In the genomic region with DNA sequence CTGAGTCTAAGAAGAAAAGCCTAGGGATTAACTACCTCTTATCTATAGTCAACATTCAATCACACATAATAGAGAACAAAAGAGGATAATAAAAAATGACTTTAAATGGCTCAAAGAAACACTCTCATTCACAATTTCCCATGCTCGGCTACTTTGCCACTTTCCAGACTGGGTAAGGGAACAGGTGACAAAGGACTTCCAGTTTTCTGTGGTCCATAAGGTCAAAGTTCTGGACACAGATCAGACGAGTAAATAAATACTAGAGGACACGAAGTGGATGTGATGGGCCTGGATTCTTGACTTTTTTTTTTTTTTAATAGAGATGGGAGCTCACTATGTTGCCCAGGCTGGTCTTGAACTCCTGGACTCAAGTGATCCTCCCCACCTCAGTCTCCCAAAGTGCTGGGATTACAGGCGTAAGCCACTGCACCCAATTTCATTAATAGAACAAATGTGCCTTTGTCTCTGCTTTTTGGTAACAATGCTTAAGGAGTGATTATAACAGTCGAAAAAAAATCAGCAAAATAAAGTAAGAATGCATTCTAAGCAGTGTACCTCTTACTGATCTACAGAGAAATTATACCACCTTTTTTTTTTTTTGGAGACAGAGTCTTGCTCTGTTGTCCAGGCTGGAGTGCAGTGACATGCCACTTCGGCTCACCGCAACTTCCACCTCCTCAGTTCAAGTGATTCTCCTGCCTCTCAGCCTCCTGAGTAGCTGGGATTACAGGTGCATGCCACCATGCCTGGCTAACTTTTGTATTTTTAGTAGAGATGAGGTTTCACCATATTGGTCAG, we compare ENCODE assay signal across 1 cellular context.
TF ChIP-seq lines count a peak whose summit lies in the region.

No MANE protein-coding gene starts in this region.

TF ChIP-seq in HepG2, 621 proteins besides CTCF, POLR2A, EP300 and RAD21 (continued from another document and continues in another):
- peak; percentile 61; the same call in 1 of the 2 replicates for TF ChIP-seq AHDC1 (CRISPR knock-in tag; IDR thresholded peaks at IDR 0.05; ENCODE audit: borderline replicate concordance)
- TF ChIP-seq, protein P1, sequence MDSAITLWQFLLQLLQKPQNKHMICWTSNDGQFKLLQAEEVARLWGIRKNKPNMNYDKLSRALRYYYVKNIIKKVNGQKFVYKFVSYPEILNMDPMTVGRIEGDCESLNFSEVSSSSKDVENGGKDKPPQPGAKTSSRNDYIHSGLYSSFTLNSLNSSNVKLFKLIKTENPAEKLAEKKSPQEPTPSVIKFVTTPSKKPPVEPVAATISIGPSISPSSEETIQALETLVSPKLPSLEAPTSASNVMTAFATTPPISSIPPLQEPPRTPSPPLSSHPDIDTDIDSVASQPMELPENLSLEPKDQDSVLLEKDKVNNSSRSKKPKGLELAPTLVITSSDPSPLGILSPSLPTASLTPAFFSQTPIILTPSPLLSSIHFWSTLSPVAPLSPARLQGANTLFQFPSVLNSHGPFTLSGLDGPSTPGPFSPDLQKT (CRISPR knock-in tag; IDR thresholded peaks at IDR 0.05; ENCODE audit: borderline replicate concordance): no peak
- TF ChIP-seq ZSCAN29 (CRISPR knock-in tag; conservative IDR thresholded peaks at IDR 0.05): no peak
- TF ChIP-seq, protein P2, sequence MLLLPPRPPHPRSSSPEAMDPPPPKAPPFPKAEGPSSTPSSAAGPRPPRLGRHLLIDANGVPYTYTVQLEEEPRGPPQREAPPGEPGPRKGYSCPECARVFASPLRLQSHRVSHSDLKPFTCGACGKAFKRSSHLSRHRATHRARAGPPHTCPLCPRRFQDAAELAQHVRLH (CRISPR knock-in tag; IDR thresholded peaks at IDR 0.05; ENCODE audit: borderline replicate concordance, low read depth): no peak
- no peak for TF ChIP-seq ZFAT (CRISPR knock-in tag; conservative IDR thresholded peaks at IDR 0.05)
- TF ChIP-seq MAZ (IDR thresholded peaks at IDR 0.05; ENCODE audit: borderline replicate concordance, low read depth, low read length): no peak
- no peak for TF ChIP-seq MAZ (CRISPR knock-in tag; IDR thresholded peaks at IDR 0.05; ENCODE audit: low read depth)
- TF ChIP-seq, protein P3, sequence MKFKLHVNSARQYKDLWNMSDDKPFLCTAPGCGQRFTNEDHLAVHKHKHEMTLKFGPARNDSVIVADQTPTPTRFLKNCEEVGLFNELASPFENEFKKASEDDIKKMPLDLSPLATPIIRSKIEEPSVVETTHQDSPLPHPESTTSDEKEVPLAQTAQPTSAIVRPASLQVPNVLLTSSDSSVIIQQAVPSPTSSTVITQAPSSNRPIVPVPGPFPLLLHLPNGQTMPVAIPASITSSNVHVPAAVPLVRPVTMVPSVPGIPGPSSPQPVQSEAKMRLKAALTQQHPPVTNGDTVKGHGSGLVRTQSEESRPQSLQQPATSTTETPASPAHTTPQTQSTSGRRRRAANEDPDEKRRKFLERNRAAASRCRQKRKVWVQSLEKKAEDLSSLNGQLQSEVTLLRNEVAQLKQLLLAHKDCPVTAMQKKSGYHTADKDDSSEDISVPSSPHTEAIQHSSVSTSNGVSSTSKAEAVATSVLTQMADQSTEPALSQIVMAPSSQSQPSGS (CRISPR knock-in tag; IDR thresholded peaks at IDR 0.05): no peak
- TF ChIP-seq MED1 (CRISPR knock-in tag; IDR thresholded peaks at IDR 0.05): peak; percentile 29; the same call in 1 of the 2 replicates
- TF ChIP-seq SMARCE1 (IDR thresholded peaks at IDR 0.05; ENCODE audit: borderline replicate concordance): no peak
- TF ChIP-seq ZUFSP (CRISPR knock-in tag; IDR thresholded peaks at IDR 0.05; ENCODE audit: borderline replicate concordance): no peak
- TF ChIP-seq MIXL1 (CRISPR knock-in tag; IDR thresholded peaks at IDR 0.05): 0 out of 2 replicates have a peak, but pooled peaks have one; percentile 28
- TF ChIP-seq ZMYM3 (CRISPR knock-in tag; IDR thresholded peaks at IDR 0.05): 0 out of 2 replicates have a peak, but pooled peaks have one; percentile 12
- TF ChIP-seq, protein P4, sequence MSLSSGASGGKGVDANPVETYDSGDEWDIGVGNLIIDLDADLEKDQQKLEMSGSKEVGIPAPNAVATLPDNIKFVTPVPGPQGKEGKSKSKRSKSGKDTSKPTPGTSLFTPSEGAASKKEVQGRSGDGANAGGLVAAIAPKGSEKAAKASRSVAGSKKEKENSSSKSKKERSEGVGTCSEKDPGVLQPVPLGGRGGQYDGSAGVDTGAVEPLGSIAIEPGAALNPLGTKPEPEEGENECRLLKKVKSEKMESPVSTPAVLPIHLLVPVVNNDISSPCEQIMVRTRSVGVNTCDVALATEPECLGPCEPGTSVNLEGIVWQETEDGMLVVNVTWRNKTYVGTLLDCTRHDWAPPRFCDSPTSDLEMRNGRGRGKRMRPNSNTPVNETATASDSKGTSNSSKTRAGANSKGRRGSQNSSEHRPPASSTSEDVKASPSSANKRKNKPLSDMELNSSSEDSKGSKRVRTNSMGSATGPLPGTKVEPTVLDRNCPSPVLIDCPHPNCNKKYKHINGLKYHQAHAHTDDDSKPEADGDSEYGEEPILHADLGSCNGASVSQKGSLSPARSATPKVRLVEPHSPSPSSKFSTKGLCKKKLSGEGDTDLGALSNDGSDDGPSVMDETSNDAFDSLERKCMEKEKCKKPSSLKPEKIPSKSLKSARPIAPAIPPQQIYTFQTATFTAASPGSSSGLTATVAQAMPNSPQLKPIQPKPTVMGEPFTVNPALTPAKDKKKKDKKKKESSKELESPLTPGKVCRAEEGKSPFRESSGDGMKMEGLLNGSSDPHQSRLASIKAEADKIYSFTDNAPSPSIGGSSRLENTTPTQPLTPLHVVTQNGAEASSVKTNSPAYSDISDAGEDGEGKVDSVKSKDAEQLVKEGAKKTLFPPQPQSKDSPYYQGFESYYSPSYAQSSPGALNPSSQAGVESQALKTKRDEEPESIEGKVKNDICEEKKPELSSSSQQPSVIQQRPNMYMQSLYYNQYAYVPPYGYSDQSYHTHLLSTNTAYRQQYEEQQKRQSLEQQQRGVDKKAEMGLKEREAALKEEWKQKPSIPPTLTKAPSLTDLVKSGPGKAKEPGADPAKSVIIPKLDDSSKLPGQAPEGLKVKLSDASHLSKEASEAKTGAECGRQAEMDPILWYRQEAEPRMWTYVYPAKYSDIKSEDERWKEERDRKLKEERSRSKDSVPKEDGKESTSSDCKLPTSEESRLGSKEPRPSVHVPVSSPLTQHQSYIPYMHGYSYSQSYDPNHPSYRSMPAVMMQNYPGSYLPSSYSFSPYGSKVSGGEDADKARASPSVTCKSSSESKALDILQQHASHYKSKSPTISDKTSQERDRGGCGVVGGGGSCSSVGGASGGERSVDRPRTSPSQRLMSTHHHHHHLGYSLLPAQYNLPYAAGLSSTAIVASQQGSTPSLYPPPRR (CRISPR knock-in tag; IDR thresholded peaks at IDR 0.05; ENCODE audit: borderline replicate concordance): no peak
- TF ChIP-seq, protein P5, sequence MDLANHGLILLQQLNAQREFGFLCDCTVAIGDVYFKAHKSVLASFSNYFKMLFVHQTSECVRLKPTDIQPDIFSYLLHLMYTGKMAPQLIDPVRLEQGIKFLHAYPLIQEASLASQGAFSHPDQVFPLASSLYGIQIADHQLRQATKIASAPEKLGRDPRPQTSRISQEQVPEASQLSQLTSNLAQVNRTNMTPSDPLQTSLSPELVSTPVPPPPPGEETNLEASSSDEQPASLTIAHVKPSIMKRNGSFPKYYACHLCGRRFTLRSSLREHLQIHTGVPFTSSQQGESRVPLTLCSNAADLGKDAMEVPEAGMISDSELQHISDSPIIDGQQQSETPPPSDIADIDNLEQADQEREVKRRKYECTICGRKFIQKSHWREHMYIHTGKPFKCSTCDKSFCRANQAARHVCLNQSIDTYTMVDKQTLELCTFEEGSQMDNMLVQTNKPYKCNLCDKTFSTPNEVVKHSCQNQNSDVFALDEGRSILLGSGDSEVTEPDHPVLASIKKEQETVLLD (CRISPR knock-in tag; IDR thresholded peaks at IDR 0.05; ENCODE audit: low read depth): no peak
- no peak for TF ChIP-seq TEAD2 (CRISPR knock-in tag; IDR thresholded peaks at IDR 0.05)
- TF ChIP-seq HNRNPLL (IDR thresholded peaks at IDR 0.05; ENCODE audit: low read depth, low read length, poor library complexity, severe bottlenecking): no peak
- TF ChIP-seq ZNF740 (CRISPR knock-in tag; IDR thresholded peaks at IDR 0.05): no peak
- peak; percentile 57; the same call in 1 of the 2 replicates for TF ChIP-seq HMG20A (CRISPR knock-in tag; IDR thresholded peaks at IDR 0.05; ENCODE audit: borderline replicate concordance)
- no peak for TF ChIP-seq MTA3 (CRISPR knock-in tag; IDR thresholded peaks at IDR 0.05)
- no peak for TF ChIP-seq ARID2 (CRISPR knock-in tag; IDR thresholded peaks at IDR 0.05; ENCODE audit: borderline replicate concordance)
- TF ChIP-seq ELF1 (CRISPR knock-in tag; IDR thresholded peaks at IDR 0.05): no peak
- no peak for TF ChIP-seq YEATS4 (CRISPR knock-in tag; IDR thresholded peaks at IDR 0.05; ENCODE audit: borderline replicate concordance)
- no peak for TF ChIP-seq SALL2 (CRISPR knock-in tag; IDR thresholded peaks at IDR 0.05)
- no peak for TF ChIP-seq FOXA1 (IDR thresholded peaks at IDR 0.05)
- no peak for TF ChIP-seq FOXA1 (CRISPR knock-in tag; IDR thresholded peaks at IDR 0.05)
- no peak for TF ChIP-seq PRDM15 (CRISPR knock-in tag; IDR thresholded peaks at IDR 0.05)
- TF ChIP-seq ZNF44 (CRISPR knock-in tag; IDR thresholded peaks at IDR 0.05): no peak
- TF ChIP-seq ZNF883 (CRISPR knock-in tag; IDR thresholded peaks at IDR 0.05; ENCODE audit: not compliant biosample characterization): no peak
